1 cellular context compared by ENCODE assay signal in the genomic region with DNA sequence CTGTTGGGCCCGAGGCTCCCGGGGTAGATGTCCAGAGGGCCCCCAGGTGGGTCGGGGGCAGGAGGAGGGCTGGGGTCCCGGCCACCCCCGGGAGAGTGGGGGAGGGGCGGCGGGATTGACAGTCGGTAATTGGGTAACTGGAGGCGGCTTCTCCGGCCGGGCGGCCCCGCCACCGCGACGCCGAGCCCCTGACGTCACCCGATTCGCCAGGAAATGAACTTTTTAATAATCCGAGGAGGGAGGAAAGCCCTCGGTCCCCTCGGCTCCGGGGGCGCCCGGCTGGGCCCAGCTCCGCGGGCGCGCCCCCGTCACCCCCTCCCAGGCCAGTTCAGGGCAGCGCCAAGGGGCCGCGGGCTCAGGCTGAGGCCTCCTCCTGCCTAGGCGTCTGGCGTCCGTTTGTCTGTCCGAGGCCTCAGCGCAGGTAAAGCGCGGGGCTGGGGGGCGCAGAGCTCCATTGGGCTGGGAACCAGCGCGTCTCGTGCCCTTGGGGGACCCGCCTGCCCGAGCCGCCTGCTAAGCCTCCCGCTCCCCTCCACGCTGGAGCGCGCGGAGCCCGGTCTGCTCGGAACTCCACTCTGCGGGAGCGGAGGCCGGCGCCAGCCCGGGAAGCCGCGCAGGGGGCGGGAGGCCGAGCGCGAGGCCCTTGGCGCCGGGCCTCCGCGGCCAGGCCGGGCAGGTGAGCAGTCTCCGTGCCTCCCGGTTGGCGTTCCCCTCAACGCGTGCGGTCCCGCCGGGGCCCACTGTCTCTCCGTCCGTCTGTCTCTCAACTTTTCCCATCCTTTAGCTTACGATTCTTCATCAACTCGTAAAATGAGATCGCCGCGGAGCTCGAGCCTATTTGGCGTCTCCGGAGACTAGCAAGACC.
TF ChIP-seq lines count a peak whose summit lies in the region.

No MANE protein-coding gene starts in this region.

TF ChIP-seq in HEK293, 187 proteins besides CTCF, POLR2A, EP300 and RAD21 (continued from another document):
- TF ChIP-seq, protein P1, sequence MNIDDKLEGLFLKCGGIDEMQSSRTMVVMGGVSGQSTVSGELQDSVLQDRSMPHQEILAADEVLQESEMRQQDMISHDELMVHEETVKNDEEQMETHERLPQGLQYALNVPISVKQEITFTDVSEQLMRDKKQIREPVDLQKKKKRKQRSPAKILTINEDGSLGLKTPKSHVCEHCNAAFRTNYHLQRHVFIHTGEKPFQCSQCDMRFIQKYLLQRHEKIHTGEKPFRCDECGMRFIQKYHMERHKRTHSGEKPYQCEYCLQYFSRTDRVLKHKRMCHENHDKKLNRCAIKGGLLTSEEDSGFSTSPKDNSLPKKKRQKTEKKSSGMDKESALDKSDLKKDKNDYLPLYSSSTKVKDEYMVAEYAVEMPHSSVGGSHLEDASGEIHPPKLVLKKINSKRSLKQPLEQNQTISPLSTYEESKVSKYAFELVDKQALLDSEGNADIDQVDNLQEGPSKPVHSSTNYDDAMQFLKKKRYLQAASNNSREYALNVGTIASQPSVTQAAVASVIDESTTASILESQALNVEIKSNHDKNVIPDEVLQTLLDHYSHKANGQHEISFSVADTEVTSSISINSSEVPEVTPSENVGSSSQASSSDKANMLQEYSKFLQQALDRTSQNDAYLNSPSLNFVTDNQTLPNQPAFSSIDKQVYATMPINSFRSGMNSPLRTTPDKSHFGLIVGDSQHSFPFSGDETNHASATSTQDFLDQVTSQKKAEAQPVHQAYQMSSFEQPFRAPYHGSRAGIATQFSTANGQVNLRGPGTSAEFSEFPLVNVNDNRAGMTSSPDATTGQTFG (tag by site-specific recombination; IDR thresholded peaks at IDR 0.05; ENCODE audit: borderline replicate concordance), result no peak
- TF ChIP-seq, protein P2, sequence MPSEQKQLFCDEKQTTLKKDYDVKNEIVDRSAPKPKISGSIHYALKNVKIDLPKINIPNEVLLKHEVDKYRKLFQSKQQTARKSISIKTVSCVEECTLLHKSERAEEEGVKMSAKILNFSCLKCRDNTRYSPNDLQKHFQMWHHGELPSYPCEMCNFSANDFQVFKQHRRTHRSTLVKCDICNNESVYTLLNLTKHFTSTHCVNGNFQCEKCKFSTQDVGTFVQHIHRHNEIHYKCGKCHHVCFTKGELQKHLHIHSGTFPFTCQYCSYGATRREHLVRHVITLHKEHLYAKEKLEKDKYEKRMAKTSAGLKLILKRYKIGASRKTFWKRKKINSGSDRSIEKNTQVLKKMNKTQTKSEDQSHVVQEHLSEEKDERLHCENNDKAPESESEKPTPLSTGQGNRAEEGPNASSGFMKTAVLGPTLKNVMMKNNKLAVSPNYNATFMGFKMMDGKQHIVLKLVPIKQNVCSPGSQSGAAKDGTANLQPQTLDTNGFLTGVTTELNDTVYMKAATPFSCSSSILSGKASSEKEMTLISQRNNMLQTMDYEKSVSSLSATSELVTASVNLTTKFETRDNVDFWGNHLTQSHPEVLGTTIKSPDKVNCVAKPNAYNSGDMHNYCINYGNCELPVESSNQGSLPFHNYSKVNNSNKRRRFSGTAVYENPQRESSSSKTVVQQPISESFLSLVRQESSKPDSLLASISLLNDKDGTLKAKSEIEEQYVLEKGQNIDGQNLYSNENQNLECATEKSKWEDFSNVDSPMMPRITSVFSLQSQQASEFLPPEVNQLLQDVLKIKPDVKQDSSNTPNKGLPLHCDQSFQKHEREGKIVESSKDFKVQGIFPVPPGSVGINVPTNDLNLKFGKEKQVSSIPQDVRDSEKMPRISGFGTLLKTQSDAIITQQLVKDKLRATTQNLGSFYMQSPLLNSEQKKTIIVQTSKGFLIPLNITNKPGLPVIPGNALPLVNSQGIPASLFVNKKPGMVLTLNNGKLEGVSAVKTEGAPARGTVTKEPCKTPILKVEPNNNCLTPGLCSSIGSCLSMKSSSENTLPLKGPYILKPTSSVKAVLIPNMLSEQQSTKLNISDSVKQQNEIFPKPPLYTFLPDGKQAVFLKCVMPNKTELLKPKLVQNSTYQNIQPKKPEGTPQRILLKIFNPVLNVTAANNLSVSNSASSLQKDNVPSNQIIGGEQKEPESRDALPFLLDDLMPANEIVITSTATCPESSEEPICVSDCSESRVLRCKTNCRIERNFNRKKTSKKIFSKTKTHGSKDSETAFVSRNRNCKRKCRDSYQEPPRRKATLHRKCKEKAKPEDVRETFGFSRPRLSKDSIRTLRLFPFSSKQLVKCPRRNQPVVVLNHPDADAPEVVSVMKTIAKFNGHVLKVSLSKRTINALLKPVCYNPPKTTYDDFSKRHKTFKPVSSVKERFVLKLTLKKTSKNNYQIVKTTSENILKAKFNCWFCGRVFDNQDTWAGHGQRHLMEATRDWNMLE (tag by site-specific recombination; conservative IDR thresholded peaks at IDR 0.05; ENCODE audit: low read depth), result no peak
- TF ChIP-seq, protein P3, sequence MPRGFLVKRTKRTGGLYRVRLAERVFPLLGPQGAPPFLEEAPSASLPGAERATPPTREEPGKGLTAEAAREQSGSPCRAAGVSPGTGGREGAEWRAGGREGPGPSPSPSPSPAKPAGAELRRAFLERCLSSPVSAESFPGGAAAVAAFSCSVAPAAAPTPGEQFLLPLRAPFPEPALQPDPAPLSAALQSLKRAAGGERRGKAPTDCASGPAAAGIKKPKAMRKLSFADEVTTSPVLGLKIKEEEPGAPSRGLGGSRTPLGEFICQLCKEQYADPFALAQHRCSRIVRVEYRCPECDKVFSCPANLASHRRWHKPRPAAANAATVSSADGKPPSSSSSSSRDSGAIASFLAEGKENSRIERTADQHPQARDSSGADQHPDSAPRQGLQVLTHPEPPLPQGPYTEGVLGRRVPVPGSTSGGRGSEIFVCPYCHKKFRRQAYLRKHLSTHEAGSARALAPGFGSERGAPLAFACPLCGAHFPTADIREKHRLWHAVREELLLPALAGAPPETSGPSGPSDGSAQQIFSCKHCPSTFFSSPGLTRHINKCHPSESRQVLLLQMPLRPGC (tag by site-specific recombination; IDR thresholded peaks at IDR 0.05), result peak; percentile 53; the same call in 1 of the 2 replicates
- TF ChIP-seq ZNF76 (tag by site-specific recombination; IDR thresholded peaks at IDR 0.05; ENCODE audit: borderline replicate concordance, low read depth) (peak; percentile 65; the same call in 1 of the 2 replicates), EGR2 (tag by site-specific recombination; IDR thresholded peaks at IDR 0.05; ENCODE audit: low read depth) (peak; percentile 47), ZFHX2 (tag by site-specific recombination; conservative IDR thresholded peaks at IDR 0.05) (peak; percentile 72), KLF8 (tag by site-specific recombination; IDR thresholded peaks at IDR 0.05) (0 out of 2 replicates have a peak, but pooled peaks have one; percentile 25), SP2 (tag by site-specific recombination; IDR thresholded peaks at IDR 0.05) (peak; percentile 55), ZNF266 (tag by site-specific recombination; IDR thresholded peaks at IDR 0.05; ENCODE audit: low read depth) (no peak), KLF10 (tag by site-specific recombination; IDR thresholded peaks at IDR 0.05) (peak; percentile 17), ZNF335 (tag by site-specific recombination; conservative IDR thresholded peaks at IDR 0.05) (peak; percentile 57), ZXDB (tag by site-specific recombination; IDR thresholded peaks at IDR 0.05) (peak; percentile 62), HOXC10 (CRISPR knock-in tag; IDR thresholded peaks at IDR 0.05) (0 out of 2 replicates have a peak, but pooled peaks have one; percentile 47), ZBTB21 (tag by site-specific recombination; IDR thresholded peaks at IDR 0.05) (peak; percentile 74), ZNF423 (tag by site-specific recombination; IDR thresholded peaks at IDR 0.05) (peak; percentile 5; the same call in 1 of the 2 replicates), ZNF274 (IDR thresholded peaks at IDR 0.05; ENCODE audit: low read length) (no peak), ZNF274 (tag by site-specific recombination; IDR thresholded peaks at IDR 0.05; ENCODE audit: borderline replicate concordance) (no peak), ZEB2 (tag by site-specific recombination; IDR thresholded peaks at IDR 0.05) (peak; percentile 81; the same call in 1 of the 2 replicates)
- TF ChIP-seq, protein P4, sequence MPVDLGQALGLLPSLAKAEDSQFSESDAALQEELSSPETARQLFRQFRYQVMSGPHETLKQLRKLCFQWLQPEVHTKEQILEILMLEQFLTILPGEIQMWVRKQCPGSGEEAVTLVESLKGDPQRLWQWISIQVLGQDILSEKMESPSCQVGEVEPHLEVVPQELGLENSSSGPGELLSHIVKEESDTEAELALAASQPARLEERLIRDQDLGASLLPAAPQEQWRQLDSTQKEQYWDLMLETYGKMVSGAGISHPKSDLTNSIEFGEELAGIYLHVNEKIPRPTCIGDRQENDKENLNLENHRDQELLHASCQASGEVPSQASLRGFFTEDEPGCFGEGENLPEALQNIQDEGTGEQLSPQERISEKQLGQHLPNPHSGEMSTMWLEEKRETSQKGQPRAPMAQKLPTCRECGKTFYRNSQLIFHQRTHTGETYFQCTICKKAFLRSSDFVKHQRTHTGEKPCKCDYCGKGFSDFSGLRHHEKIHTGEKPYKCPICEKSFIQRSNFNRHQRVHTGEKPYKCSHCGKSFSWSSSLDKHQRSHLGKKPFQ (tag by site-specific recombination; IDR thresholded peaks at IDR 0.05), result no peak
- TF ChIP-seq, protein P5, sequence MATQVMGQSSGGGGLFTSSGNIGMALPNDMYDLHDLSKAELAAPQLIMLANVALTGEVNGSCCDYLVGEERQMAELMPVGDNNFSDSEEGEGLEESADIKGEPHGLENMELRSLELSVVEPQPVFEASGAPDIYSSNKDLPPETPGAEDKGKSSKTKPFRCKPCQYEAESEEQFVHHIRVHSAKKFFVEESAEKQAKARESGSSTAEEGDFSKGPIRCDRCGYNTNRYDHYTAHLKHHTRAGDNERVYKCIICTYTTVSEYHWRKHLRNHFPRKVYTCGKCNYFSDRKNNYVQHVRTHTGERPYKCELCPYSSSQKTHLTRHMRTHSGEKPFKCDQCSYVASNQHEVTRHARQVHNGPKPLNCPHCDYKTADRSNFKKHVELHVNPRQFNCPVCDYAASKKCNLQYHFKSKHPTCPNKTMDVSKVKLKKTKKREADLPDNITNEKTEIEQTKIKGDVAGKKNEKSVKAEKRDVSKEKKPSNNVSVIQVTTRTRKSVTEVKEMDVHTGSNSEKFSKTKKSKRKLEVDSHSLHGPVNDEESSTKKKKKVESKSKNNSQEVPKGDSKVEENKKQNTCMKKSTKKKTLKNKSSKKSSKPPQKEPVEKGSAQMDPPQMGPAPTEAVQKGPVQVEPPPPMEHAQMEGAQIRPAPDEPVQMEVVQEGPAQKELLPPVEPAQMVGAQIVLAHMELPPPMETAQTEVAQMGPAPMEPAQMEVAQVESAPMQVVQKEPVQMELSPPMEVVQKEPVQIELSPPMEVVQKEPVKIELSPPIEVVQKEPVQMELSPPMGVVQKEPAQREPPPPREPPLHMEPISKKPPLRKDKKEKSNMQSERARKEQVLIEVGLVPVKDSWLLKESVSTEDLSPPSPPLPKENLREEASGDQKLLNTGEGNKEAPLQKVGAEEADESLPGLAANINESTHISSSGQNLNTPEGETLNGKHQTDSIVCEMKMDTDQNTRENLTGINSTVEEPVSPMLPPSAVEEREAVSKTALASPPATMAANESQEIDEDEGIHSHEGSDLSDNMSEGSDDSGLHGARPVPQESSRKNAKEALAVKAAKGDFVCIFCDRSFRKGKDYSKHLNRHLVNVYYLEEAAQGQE (tag by site-specific recombination; IDR thresholded peaks at IDR 0.05), result no peak
- TF ChIP-seq, protein P6, sequence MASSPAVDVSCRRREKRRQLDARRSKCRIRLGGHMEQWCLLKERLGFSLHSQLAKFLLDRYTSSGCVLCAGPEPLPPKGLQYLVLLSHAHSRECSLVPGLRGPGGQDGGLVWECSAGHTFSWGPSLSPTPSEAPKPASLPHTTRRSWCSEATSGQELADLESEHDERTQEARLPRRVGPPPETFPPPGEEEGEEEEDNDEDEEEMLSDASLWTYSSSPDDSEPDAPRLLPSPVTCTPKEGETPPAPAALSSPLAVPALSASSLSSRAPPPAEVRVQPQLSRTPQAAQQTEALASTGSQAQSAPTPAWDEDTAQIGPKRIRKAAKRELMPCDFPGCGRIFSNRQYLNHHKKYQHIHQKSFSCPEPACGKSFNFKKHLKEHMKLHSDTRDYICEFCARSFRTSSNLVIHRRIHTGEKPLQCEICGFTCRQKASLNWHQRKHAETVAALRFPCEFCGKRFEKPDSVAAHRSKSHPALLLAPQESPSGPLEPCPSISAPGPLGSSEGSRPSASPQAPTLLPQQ (tag by site-specific recombination; IDR thresholded peaks at IDR 0.05), result 0 out of 2 replicates have a peak, but pooled peaks have one; percentile 51
- TF ChIP-seq, protein P7, sequence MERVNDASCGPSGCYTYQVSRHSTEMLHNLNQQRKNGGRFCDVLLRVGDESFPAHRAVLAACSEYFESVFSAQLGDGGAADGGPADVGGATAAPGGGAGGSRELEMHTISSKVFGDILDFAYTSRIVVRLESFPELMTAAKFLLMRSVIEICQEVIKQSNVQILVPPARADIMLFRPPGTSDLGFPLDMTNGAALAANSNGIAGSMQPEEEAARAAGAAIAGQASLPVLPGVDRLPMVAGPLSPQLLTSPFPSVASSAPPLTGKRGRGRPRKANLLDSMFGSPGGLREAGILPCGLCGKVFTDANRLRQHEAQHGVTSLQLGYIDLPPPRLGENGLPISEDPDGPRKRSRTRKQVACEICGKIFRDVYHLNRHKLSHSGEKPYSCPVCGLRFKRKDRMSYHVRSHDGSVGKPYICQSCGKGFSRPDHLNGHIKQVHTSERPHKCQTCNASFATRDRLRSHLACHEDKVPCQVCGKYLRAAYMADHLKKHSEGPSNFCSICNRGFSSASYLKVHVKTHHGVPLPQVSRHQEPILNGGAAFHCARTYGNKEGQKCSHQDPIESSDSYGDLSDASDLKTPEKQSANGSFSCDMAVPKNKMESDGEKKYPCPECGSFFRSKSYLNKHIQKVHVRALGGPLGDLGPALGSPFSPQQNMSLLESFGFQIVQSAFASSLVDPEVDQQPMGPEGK (tag by site-specific recombination; IDR thresholded peaks at IDR 0.05), result peak; percentile 95
- TF ChIP-seq, protein P8, sequence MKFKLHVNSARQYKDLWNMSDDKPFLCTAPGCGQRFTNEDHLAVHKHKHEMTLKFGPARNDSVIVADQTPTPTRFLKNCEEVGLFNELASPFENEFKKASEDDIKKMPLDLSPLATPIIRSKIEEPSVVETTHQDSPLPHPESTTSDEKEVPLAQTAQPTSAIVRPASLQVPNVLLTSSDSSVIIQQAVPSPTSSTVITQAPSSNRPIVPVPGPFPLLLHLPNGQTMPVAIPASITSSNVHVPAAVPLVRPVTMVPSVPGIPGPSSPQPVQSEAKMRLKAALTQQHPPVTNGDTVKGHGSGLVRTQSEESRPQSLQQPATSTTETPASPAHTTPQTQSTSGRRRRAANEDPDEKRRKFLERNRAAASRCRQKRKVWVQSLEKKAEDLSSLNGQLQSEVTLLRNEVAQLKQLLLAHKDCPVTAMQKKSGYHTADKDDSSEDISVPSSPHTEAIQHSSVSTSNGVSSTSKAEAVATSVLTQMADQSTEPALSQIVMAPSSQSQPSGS (tag by site-specific recombination; IDR thresholded peaks at IDR 0.05; ENCODE audit: low read depth), result peak; percentile 94
- TF ChIP-seq, protein P9, sequence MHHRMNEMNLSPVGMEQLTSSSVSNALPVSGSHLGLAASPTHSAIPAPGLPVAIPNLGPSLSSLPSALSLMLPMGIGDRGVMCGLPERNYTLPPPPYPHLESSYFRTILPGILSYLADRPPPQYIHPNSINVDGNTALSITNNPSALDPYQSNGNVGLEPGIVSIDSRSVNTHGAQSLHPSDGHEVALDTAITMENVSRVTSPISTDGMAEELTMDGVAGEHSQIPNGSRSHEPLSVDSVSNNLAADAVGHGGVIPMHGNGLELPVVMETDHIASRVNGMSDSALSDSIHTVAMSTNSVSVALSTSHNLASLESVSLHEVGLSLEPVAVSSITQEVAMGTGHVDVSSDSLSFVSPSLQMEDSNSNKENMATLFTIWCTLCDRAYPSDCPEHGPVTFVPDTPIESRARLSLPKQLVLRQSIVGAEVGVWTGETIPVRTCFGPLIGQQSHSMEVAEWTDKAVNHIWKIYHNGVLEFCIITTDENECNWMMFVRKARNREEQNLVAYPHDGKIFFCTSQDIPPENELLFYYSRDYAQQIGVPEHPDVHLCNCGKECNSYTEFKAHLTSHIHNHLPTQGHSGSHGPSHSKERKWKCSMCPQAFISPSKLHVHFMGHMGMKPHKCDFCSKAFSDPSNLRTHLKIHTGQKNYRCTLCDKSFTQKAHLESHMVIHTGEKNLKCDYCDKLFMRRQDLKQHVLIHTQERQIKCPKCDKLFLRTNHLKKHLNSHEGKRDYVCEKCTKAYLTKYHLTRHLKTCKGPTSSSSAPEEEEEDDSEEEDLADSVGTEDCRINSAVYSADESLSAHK (tag by site-specific recombination; IDR thresholded peaks at IDR 0.05), result peak; percentile 28; the same call in 1 of the 2 replicates
